In genomic region chr4:154616731-154617130, GRCh38 we compare ENCODE assay signal across 11 cellular contexts.
DNase-seq lines count a peak whose midpoint lies in the region; ATAC-seq, FAIRE-seq and TF ChIP-seq lines count a peak whose summit lies in the region.
"Had no signal": no experiment of that assay in that cellular context is flagged by ENCODE, and none has a peak within 500 bp of the region (broad histone marks: within the 10 kb centered on the region; RNA-seq: fewer than 3 reads in every experiment).

No MANE protein-coding gene starts in this region.

- FAIRE-seq in H54 (lab: Jason Lieb, UNC) = no peak
- FAIRE-seq: G401.6 had no signal

- H3K27ac Mint-ChIP-seq in memory B cell = peak overlapping the region; percentile 79

- H3K4me3 Mint-ChIP-seq in memory B cell = peak overlapping the region; percentile 18

- no peak for TF ChIP-seq POLR2A in H54 (IDR thresholded peaks at IDR 0.05; ENCODE audit: low read depth, low read length)

- DNase-seq in memory B cell (ENCODE audit: low spot score in 2 of 2) (no peak), NCI-H146 treated with DMSO at 0.1 percent for 48 hours (lab: John Stamatoyannopoulos, UW; ENCODE audit: unreplicated experiment) (no peak), DMS79 treated with DMSO at 0.1 percent for 48 hours (lab: John Stamatoyannopoulos, UW) (no peak), H54 (ENCODE audit: insufficient read length, low spot score) (no peak)
- DNase-seq: midbrain, uterus had no signal

- H3K4me1 Mint-ChIP-seq in memory B cell = peaks cover 8% of the 10 kb centered on the region

- no peaks in the 10 kb centered on the region for H3K36me3 Mint-ChIP-seq in memory B cell
- H3K36me3 Mint-ChIP-seq: IgD-negative memory B cell had no signal

- ATAC-seq in GM18868 (IDR thresholded peaks at IDR 0.05; ENCODE audit: unreplicated experiment) (peak; percentile 95), GM21529 (IDR thresholded peaks at IDR 0.05; ENCODE audit: unreplicated experiment) (peak; percentile 93), HG03196 (IDR thresholded peaks at IDR 0.05; ENCODE audit: unreplicated experiment) (peak; percentile 96), memory B cell (ENCODE audit: low read depth) (peak; percentile 81)

- peaks cover 2% of the 10 kb centered on the region for H3K27me3 Mint-ChIP-seq in memory B cell

- no peaks in the 10 kb centered on the region for H3K9me3 Mint-ChIP-seq in memory B cell
- H3K9me3 Mint-ChIP-seq: IgD-negative memory B cell had no signal
